ENCODE assay signal across 15 cellular contexts in the genomic region with DNA sequence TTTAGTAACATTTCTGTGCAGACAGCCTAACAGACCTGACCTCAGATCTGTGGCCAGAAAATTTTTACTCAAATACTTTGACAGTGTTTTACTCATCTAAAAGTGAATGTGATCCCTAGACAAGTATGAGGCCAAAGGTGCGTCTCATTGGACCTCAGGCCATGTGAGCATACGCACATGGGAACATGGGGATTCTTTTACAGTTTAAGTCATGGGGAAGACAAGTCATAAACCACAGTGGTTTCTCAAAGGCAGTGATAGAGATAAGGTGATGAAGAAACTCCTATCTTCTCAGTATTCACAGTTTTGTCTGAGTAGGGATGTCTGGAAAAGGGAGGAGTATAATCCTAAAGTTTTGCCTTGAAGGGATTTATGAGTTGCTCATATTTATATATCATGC.
A peak's percentile ranks its signal among the peaks of the same experiment; 100 is the strongest.
DNase-seq lines count a peak whose midpoint lies in the region; ATAC-seq and TF ChIP-seq lines count a peak whose summit lies in the region.
"Had no signal": no experiment of that assay in that cellular context is flagged by ENCODE, and none has a peak within 500 bp of the region (broad histone marks: within the 10 kb centered on the region; RNA-seq: fewer than 3 reads in every experiment).

No MANE protein-coding gene starts in this region.

- H3K4me1 Mint-ChIP-seq in activated naive CD8-positive, alpha-beta T cell treated with anti-CD3 and anti-CD28 coated beads, Interleukin-2, amount 50 U/mL, for 24 hours: peaks cover 32% of the 10 kb centered on the region
- peaks cover 14% of the 10 kb centered on the region for H3K4me1 Mint-ChIP-seq in activated naive CD8-positive, alpha-beta T cell treated with anti-CD3 and anti-CD28 coated beads for 36 hours
- H3K4me1 Mint-ChIP-seq: B cell had no signal

- H3K36me3 Mint-ChIP-seq in activated naive CD8-positive, alpha-beta T cell treated with anti-CD3 and anti-CD28 coated beads, Interleukin-2, amount 50 U/mL, for 24 hours (ENCODE audit: low read depth): peaks cover 8% of the 10 kb centered on the region
- H3K36me3 Mint-ChIP-seq in activated naive CD8-positive, alpha-beta T cell treated with anti-CD3 and anti-CD28 coated beads for 36 hours: peaks cover 12% of the 10 kb centered on the region

- H3K4me3 ChIP-seq in epithelial cell of esophagus (ENCODE audit: low read length): no peak overlapping the region
- H3K4me3 ChIP-seq: uterus had no signal

- H3K4me3 Mint-ChIP-seq in activated naive CD8-positive, alpha-beta T cell treated with anti-CD3 and anti-CD28 coated beads, Interleukin-2, amount 50 U/mL, for 24 hours: no peak overlapping the region
- H3K4me3 Mint-ChIP-seq in activated naive CD8-positive, alpha-beta T cell treated with anti-CD3 and anti-CD28 coated beads for 36 hours: no peak overlapping the region
- H3K4me3 Mint-ChIP-seq: B cell had no signal

- H3K9me3 Mint-ChIP-seq in activated naive CD8-positive, alpha-beta T cell treated with anti-CD3 and anti-CD28 coated beads, Interleukin-2, amount 50 U/mL, for 24 hours: no peaks in the 10 kb centered on the region
- H3K9me3 Mint-ChIP-seq in activated naive CD8-positive, alpha-beta T cell treated with anti-CD3 and anti-CD28 coated beads for 36 hours: peaks cover 2% of the 10 kb centered on the region

- peak; percentile 95 for ATAC-seq in activated naive CD8-positive, alpha-beta T cell treated with anti-CD3 and anti-CD28 coated beads, Interleukin-2, amount 50 U/mL, for 24 hours
- peak; percentile 42 for ATAC-seq in HG03521 (IDR thresholded peaks at IDR 0.05; ENCODE audit: unreplicated experiment)

- DNase-seq in activated naive CD8-positive, alpha-beta T cell treated with anti-CD3 and anti-CD28 coated beads, Interleukin-2, amount 50 U/mL, for 24 hours: peak; percentile 6
- DNase-seq in activated naive CD8-positive, alpha-beta T cell treated with anti-CD3 and anti-CD28 coated beads for 36 hours: no peak
- DNase-seq in epithelial cell of esophagus (ENCODE audit: low read depth): peak; percentile 65
- peak; percentile 35 for DNase-seq in stimulated activated CD8-positive, alpha-beta memory T cell treated with anti-CD3 and anti-CD28 coated beads, Interleukin-4, amount 100 ng/mL, for 48 hours
- DNase-seq in DMS 273 (lab: John Stamatoyannopoulos, UW; ENCODE audit: unreplicated experiment): no peak
- no peak for DNase-seq in HT-29 (ENCODE audit: low spot score)
- DNase-seq in occipital lobe (lab: John Stamatoyannopoulos, UW): no peak
- DNase-seq: activated CD4-positive, alpha-beta T cell treated with anti-CD3 and anti-CD28 coated beads for 1 hour; amygdala; GDM1; NCI-H2171 treated with DMSO at 0.1 percent for 48 hours; Right ventricle myocardium superior; uterus had no signal

- no peak for TF ChIP-seq CTCF in epithelial cell of esophagus (IDR thresholded peaks at IDR 0.05; ENCODE audit: insufficient read depth, low read depth, low read length, missing control alignments)

- no peaks in the 10 kb centered on the region for H3K27me3 Mint-ChIP-seq in activated naive CD8-positive, alpha-beta T cell treated with anti-CD3 and anti-CD28 coated beads, Interleukin-2, amount 50 U/mL, for 24 hours
- H3K27me3 Mint-ChIP-seq in activated naive CD8-positive, alpha-beta T cell treated with anti-CD3 and anti-CD28 coated beads for 36 hours: no peaks in the 10 kb centered on the region
- H3K27me3 Mint-ChIP-seq: B cell had no signal

- H3K27ac Mint-ChIP-seq in activated naive CD8-positive, alpha-beta T cell treated with anti-CD3 and anti-CD28 coated beads, Interleukin-2, amount 50 U/mL, for 24 hours: peak overlapping the region; percentile 79
- no peak overlapping the region for H3K27ac Mint-ChIP-seq in activated naive CD8-positive, alpha-beta T cell treated with anti-CD3 and anti-CD28 coated beads for 36 hours
- H3K27ac Mint-ChIP-seq: B cell had no signal

Comparison
In these comparisons a context has a peak if more than half of its experiments do, and no peak if none do; other contexts are left out.
1. DNase-seq: peak in activated naive CD8-positive, alpha-beta T cell treated with anti-CD3 and anti-CD28 coated beads, Interleukin-2, amount 50 U/mL, for 24 hours (single experiment), epithelial cell of esophagus (single experiment) and stimulated activated CD8-positive, alpha-beta memory T cell treated with anti-CD3 and anti-CD28 coated beads, Interleukin-4, amount 100 ng/mL, for 48 hours (single experiment); none in activated naive CD8-positive, alpha-beta T cell treated with anti-CD3 and anti-CD28 coated beads for 36 hours (single experiment), DMS 273 (single experiment), HT-29 (single experiment) and occipital lobe (single experiment).